9 cellular contexts compared by ENCODE assay signal in the genomic region with DNA sequence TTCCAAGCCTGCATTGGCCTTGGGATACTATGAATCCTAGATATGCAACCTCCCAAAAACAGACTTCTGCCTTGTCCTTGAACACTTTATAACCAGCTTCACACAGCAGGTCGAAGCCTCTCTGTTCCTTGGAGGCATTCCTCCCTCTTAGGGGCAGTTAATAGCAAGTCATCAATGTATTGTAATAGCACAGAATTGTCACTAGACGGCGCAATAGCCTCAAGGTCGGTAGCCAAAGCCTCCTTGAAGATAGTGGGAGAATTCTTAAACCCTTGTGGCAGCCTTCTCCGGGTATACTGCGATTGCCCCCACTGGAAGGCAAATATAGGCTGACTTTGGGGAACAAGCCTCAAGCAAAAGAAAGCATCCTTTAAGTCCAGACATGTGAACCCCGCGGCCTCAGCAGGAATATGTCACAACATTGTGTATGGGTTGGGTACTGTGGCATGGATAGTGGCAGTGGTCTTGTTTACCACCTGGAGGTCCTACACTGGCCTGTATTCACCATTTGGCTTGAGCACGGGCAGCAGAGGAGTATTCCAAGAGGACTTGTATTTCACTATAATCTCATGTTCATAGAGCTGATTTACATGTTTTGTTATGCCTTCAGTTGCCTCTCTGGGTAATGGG.
DNase-seq lines count a peak whose midpoint lies in the region; ATAC-seq and TF ChIP-seq lines count a peak whose summit lies in the region.
"Had no signal": no experiment of that assay in that cellular context is flagged by ENCODE, and none has a peak within 500 bp of the region (broad histone marks: within the 10 kb centered on the region; RNA-seq: fewer than 3 reads in every experiment).

No MANE protein-coding gene starts in this region.

- BruUV-seq in Panc1 (replicated peaks; lab: Mats Ljungman, UMichigan): no TSS peak

- in situ Hi-C loops in Panc1 (cut with HindIII; ENCODE audit: low pct_unique_long_range_greater_than_20kb, low sequenced_read_pairs): no loop called here

- POLR2A ChIA-PET in CD4-positive, alpha-beta T cell (lab: Charles Lee): no interaction called here
- POLR2A ChIA-PET in Panc1 (lab: Charles Lee): no interaction called here

- intact Hi-C loops in CD4-positive, alpha-beta T cell (cut with DNase I, micrococcal nuclease): loop anchor here (1.0 to 5.0 kb wide), 4 partner anchors 279 to 684 kb away; no protein-coding TSS in a partner anchor
- intact Hi-C loops in Panc1 (cut with micrococcal nuclease; ENCODE audit: unreplicated experiment): loop anchor here (10.0 kb wide), 1 partner anchor 262 kb away; no protein-coding TSS in a partner anchor

- DNase-seq in CD4-positive, alpha-beta T cell: peak in 2 of 10 experiments; percentile 15 to 17
- DNase-seq in H4 (ENCODE audit: low spot score) (peak; percentile 9), Panc1 (ENCODE audit: low read depth, low spot score) (peak; percentile 22), midbrain (lab: John Stamatoyannopoulos, UW) (peak; percentile 69), NCI-H2196 treated with DMSO at 0.1 percent for 48 hours (lab: John Stamatoyannopoulos, UW; ENCODE audit: unreplicated experiment) (no peak), ureter (ENCODE audit: low spot score) (no peak)
- DNase-seq in effector CD4-positive, alpha-beta T cell: peak; percentile 5

- no peaks in the 10 kb centered on the region for H3K36me3 ChIP-seq in Panc1 (ENCODE audit: control insufficient read depth, insufficient read depth, low read length)

- no peaks in the 10 kb centered on the region for H3K9me3 ChIP-seq in CD4-positive, alpha-beta T cell (ENCODE audit: control insufficient read depth, low read length)
- H3K9me3 ChIP-seq in Panc1 (ENCODE audit: control insufficient read depth, insufficient read depth, low read depth, low read length): no peaks in the 10 kb centered on the region

- no peaks in the 10 kb centered on the region for H3K4me1 Mint-ChIP-seq in CD4-positive, alpha-beta T cell (ENCODE audit: low read depth)

- H3K27ac Mint-ChIP-seq in CD4-positive, alpha-beta T cell: no peak overlapping the region
- H3K27ac Mint-ChIP-seq: natural killer cell treated with Interleukin-12 subunit alpha and Interleukin-12 subunit beta and Interleukin-15 and Interleukin-18, amount 100 ng/mL, for 72 hours had no signal

- no peaks in the 10 kb centered on the region for H3K4me1 ChIP-seq in Panc1 (ENCODE audit: control insufficient read depth, insufficient read depth, low read length)

- CTCF ChIA-PET in CD4-positive, alpha-beta T cell (lab: Charles Lee): interaction anchor here (0.7 kb wide), 1 partner anchor 280 kb away, joined by 4 read pairs; no protein-coding TSS in a partner anchor
- CTCF ChIA-PET in Panc1 (lab: Charles Lee): interaction anchor here (0.5 to 0.6 kb wide), 2 partner anchors 277 to 836 kb away, joined by 3 to 5 read pairs; no protein-coding TSS in a partner anchor

- H3K27ac ChIP-seq in CD4-positive, alpha-beta T cell (ENCODE audit: low read depth, low read length): no peak overlapping the region
- H3K27ac ChIP-seq in Panc1 (ENCODE audit: low read length): no peak overlapping the region

- no peaks in the 10 kb centered on the region for H3K9me3 Mint-ChIP-seq in CD4-positive, alpha-beta T cell
- H3K9me3 Mint-ChIP-seq: natural killer cell treated with Interleukin-12 subunit alpha and Interleukin-12 subunit beta and Interleukin-15 and Interleukin-18, amount 100 ng/mL, for 72 hours had no signal

- no peak overlapping the region for H3K4me3 ChIP-seq in Panc1 (ENCODE audit: low read depth in 2 of 2, low read length in 2 of 2)

- H3K27me3 ChIP-seq in CD4-positive, alpha-beta T cell (ENCODE audit: control insufficient read depth, insufficient read depth, low read length): no peaks in the 10 kb centered on the region
- no peaks in the 10 kb centered on the region for H3K27me3 ChIP-seq in Panc1 (ENCODE audit: control insufficient read depth, insufficient read depth, low read length)

- no peak overlapping the region for H3K4me3 Mint-ChIP-seq in CD4-positive, alpha-beta T cell
- H3K4me3 Mint-ChIP-seq: natural killer cell treated with Interleukin-12 subunit alpha and Interleukin-12 subunit beta and Interleukin-15 and Interleukin-18, amount 100 ng/mL, for 72 hours had no signal

- no peak for ATAC-seq in CD4-positive, alpha-beta T cell (ENCODE audit: poor library complexity)
- ATAC-seq in Panc1 (peak; percentile 77; the same call in 1 of the 2 replicates), GM18505 (IDR thresholded peaks at IDR 0.05; ENCODE audit: unreplicated experiment) (no peak)

- peak; percentile 75 for TF ChIP-seq CTCF in CD4-positive, alpha-beta T cell (IDR thresholded peaks at IDR 0.05)
- peak; percentile 84 for TF ChIP-seq CTCF in Panc1 (IDR thresholded peaks at IDR 0.05)

- H3K36me3 Mint-ChIP-seq in CD4-positive, alpha-beta T cell (ENCODE audit: low read depth): no peaks in the 10 kb centered on the region
- H3K36me3 Mint-ChIP-seq: natural killer cell treated with Interleukin-12 subunit alpha and Interleukin-12 subunit beta and Interleukin-15 and Interleukin-18, amount 100 ng/mL, for 72 hours had no signal

- H3K27me3 Mint-ChIP-seq in CD4-positive, alpha-beta T cell: peaks cover 5% of the 10 kb centered on the region

- no peak for TF ChIP-seq POLR2A in GM18505 (IDR thresholded peaks at IDR 0.05; ENCODE audit: borderline replicate concordance, extremely low read depth, insufficient read depth, insufficient read length)

Comparison
In these comparisons a context has a peak if more than half of its experiments do, and no peak if none do; other contexts are left out.
1. DNase-seq: peak in H4 (single experiment), Panc1 (single experiment), effector CD4-positive, alpha-beta T cell (single experiment) and midbrain (single experiment); none in NCI-H2196 treated with DMSO at 0.1 percent for 48 hours (single experiment) and ureter (single experiment).